In the genomic region with DNA sequence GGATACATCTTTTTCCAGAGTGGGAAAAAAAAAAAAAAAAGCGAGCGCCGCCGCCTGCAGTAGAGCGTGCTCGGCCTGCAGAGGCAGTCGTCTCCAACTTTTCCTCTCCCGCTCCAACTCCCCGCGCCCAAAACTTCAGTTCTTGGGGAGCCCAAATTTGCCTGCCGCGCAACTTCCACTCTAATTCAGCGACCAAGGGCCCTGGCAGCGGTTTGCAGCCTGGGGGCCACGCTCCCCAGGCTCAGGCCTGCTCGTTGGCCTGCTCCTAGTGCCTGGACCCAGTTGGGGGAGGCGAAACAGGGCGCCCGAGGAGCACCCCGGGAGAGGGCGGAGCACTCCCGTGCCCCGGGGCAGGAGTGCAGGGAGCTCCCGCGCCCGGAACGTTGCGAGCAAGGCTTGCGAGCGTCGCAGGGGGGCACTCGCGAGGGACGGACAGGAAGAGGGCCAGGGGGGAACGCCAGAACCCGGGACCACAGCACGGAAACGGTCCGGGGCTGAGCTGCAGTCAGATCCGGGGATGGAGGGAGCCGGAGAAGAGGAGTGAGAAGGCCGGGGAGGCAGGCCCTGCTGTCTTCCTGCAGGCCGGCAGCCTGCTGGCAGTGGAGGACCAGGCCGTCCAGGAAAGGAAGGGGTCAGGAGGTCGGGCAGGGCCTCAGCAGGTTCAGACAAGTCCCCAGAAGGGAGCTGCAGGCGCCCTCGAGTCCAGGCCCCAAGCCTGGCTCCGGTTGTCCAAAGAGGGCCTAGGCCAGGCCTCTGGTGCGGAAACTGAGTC, we compare ENCODE assay signal across 1 cellular context.
TF ChIP-seq lines count a peak whose summit lies in the region.

A gene with protein sequence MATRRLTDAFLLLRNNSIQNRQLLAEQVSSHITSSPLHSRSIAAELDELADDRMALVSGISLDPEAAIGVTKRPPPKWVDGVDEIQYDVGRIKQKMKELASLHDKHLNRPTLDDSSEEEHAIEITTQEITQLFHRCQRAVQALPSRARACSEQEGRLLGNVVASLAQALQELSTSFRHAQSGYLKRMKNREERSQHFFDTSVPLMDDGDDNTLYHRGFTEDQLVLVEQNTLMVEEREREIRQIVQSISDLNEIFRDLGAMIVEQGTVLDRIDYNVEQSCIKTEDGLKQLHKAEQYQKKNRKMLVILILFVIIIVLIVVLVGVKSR (plus strand): TSS at position 508 of the 772 bp plus-strand sequence. CDS start 724 bp downstream, outside the sequence.

TF ChIP-seq in IMR-90, 13 proteins besides CTCF, POLR2A, EP300 and RAD21 (continued from another document):
- TF ChIP-seq CEBPB (IDR thresholded peaks at IDR 0.05; ENCODE audit: low read depth, low read length) (no peak), MAFK (IDR thresholded peaks at IDR 0.05; ENCODE audit: low read depth, low read length) (no peak), BHLHE40 (IDR thresholded peaks at IDR 0.05; ENCODE audit: low read depth, low read length) (peak; percentile 88), RCOR1 (IDR thresholded peaks at IDR 0.05; ENCODE audit: insufficient replicate concordance, low read length) (peak; percentile 7), RFX5 (IDR thresholded peaks at IDR 0.05; ENCODE audit: low read depth, low read length) (no peak), NFE2L2 (IDR thresholded peaks at IDR 0.05; ENCODE audit: low read depth, low read length) (no peak; the same call in 1 of the 2 replicates)
- TF ChIP-seq, protein P1, sequence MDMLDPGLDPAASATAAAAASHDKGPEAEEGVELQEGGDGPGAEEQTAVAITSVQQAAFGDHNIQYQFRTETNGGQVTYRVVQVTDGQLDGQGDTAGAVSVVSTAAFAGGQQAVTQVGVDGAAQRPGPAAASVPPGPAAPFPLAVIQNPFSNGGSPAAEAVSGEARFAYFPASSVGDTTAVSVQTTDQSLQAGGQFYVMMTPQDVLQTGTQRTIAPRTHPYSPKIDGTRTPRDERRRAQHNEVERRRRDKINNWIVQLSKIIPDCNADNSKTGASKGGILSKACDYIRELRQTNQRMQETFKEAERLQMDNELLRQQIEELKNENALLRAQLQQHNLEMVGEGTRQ (IDR thresholded peaks at IDR 0.05; ENCODE audit: low read depth, low read length), result peak; percentile 44; the same call in 1 of the 2 replicates
- TF ChIP-seq, protein P2, sequence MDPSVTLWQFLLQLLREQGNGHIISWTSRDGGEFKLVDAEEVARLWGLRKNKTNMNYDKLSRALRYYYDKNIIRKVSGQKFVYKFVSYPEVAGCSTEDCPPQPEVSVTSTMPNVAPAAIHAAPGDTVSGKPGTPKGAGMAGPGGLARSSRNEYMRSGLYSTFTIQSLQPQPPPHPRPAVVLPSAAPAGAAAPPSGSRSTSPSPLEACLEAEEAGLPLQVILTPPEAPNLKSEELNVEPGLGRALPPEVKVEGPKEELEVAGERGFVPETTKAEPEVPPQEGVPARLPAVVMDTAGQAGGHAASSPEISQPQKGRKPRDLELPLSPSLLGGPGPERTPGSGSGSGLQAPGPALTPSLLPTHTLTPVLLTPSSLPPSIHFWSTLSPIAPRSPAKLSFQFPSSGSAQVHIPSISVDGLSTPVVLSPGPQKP (IDR thresholded peaks at IDR 0.05; ENCODE audit: borderline replicate concordance, low read depth, low read length), result no peak
TF ChIP-seq in IMR-90: peak in this region for 7.
